ENCODE assay signal across 15 cellular contexts in the genomic region with DNA sequence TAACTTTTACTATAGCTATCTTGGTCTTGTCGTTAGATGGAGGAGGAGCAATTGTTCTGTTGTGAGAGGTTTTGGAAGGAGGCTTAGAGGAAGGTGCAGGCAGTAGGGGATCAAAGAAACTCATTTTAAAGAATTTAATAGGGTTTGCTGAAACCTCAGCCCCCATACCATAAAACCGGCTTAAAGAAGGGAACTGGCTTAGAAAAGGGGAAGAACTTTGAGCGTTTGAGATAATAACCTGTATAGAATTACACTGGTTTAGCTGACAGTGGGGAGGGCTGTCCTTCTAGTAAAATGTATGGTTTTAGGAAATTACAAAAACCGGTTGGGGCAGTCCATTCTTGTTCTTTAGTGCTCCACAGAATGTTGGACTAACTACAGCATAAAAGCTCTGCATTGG.
A peak's percentile ranks its signal among the peaks of the same experiment; 100 is the strongest.
DNase-seq lines count a peak whose midpoint lies in the region; ATAC-seq and TF ChIP-seq lines count a peak whose summit lies in the region.
"Had no signal": no experiment of that assay in that cellular context is flagged by ENCODE, and none has a peak within 500 bp of the region (broad histone marks: within the 10 kb centered on the region; RNA-seq: fewer than 3 reads in every experiment).

No MANE protein-coding gene starts in this region.

- peak overlapping the region; percentile 63 for H3K4me3 Mint-ChIP-seq in T-helper 1 cell treated with Interleukin-12 subunit alpha and Interleukin-12 subunit beta and Interleukin-4 antibody, amounts not matched to agents 30 μg/mL and 1 μg/mL, for 36 hours
- peak overlapping the region; percentile 68 for H3K4me3 Mint-ChIP-seq in activated CD8-positive, alpha-beta T cell treated with anti-CD3 and anti-CD28 coated beads, Interleukin-2, amount 10 ng/mL, durations not matched to agents 7 days and 5 days
- peak overlapping the region; percentile 4 for H3K4me3 Mint-ChIP-seq in natural killer cell

- DNase-seq in T-helper 1 cell (no peak), Kasumi-1 (lab: John Stamatoyannopoulos, UW) (peak; percentile 33 to 49), natural killer cell (no peak), DMS53 treated with DMSO at 0.1 percent for 48 hours (lab: John Stamatoyannopoulos, UW; ENCODE audit: unreplicated experiment) (no peak)
- no peak for DNase-seq in activated CD8-positive, alpha-beta T cell treated with anti-CD3 and anti-CD28 coated beads, Interleukin-2, amount 10 ng/mL, durations not matched to agents 7 days and 5 days
- no peak for DNase-seq in NK-92 treated with Interleukin-12 subunit alpha and Interleukin-12 subunit beta, amount 100 ng/mL, for 24 hours (lab: John Stamatoyannopoulos, UW)
- no peak for DNase-seq in stimulated activated CD4-positive, alpha-beta T cell treated with anti-CD3 and anti-CD28 coated beads, Interleukin-1b, Interleukin-23, amount 100 ng/mL, for 48 hours
- DNase-seq: adrenal gland, DMS153, gastrocnemius medialis, GM23248, islet precursor cell, NCI-H510A had no signal

- no peak for TF ChIP-seq CTCF in natural killer cell (IDR thresholded peaks at IDR 0.05)

- peak overlapping the region; percentile 87 for H3K27ac Mint-ChIP-seq in T-helper 1 cell treated with Interleukin-12 subunit alpha and Interleukin-12 subunit beta and Interleukin-4 antibody, amounts not matched to agents 30 μg/mL and 1 μg/mL, for 36 hours
- peak overlapping the region; percentile 84 for H3K27ac Mint-ChIP-seq in activated CD8-positive, alpha-beta T cell treated with anti-CD3 and anti-CD28 coated beads, Interleukin-2, amount 10 ng/mL, durations not matched to agents 7 days and 5 days
- peak overlapping the region; percentile 45 to 70 for H3K27ac Mint-ChIP-seq in natural killer cell

- no peaks in the 10 kb centered on the region for H3K9me3 Mint-ChIP-seq in T-helper 1 cell treated with Interleukin-12 subunit alpha and Interleukin-12 subunit beta and Interleukin-4 antibody, amounts not matched to agents 30 μg/mL and 1 μg/mL, for 36 hours
- H3K9me3 Mint-ChIP-seq in activated CD8-positive, alpha-beta T cell treated with anti-CD3 and anti-CD28 coated beads, Interleukin-2, amount 10 ng/mL, durations not matched to agents 7 days and 5 days (ENCODE audit: insufficient read depth) = no peaks in the 10 kb centered on the region
- H3K9me3 Mint-ChIP-seq in natural killer cell = no peaks in the 10 kb centered on the region

- POLR2A ChIA-PET in activated CD8-positive, alpha-beta T cell treated with anti-CD3 and anti-CD28 coated beads, Interleukin-2, amount 10 ng/mL, durations not matched to agents 7 days and 5 days (lab: Charles Lee) = no interaction called here

- CTCF ChIA-PET in activated CD8-positive, alpha-beta T cell treated with anti-CD3 and anti-CD28 coated beads, Interleukin-2, amount 10 ng/mL, durations not matched to agents 7 days and 5 days (lab: Charles Lee) = no interaction called here

- H3K4me1 Mint-ChIP-seq in T-helper 1 cell treated with Interleukin-12 subunit alpha and Interleukin-12 subunit beta and Interleukin-4 antibody, amounts not matched to agents 30 μg/mL and 1 μg/mL, for 36 hours (ENCODE audit: low read depth) = peaks cover 30% of the 10 kb centered on the region
- H3K4me1 Mint-ChIP-seq in activated CD8-positive, alpha-beta T cell treated with anti-CD3 and anti-CD28 coated beads, Interleukin-2, amount 10 ng/mL, durations not matched to agents 7 days and 5 days (ENCODE audit: low read depth) = peaks cover 54% of the 10 kb centered on the region
- peaks cover 63 to 80% of the 10 kb centered on the region in 2 donors for H3K4me1 Mint-ChIP-seq in natural killer cell

- no peak for ATAC-seq in activated CD8-positive, alpha-beta T cell treated with anti-CD3 and anti-CD28 coated beads, Interleukin-2, amount 10 ng/mL, durations not matched to agents 7 days and 5 days
- ATAC-seq in natural killer cell = no peak
- ATAC-seq: gastrocnemius medialis, Right ventricle myocardium inferior had no signal

- H3K27me3 Mint-ChIP-seq in T-helper 1 cell treated with Interleukin-12 subunit alpha and Interleukin-12 subunit beta and Interleukin-4 antibody, amounts not matched to agents 30 μg/mL and 1 μg/mL, for 36 hours (ENCODE audit: low read depth) = no peaks in the 10 kb centered on the region
- H3K27me3 Mint-ChIP-seq in activated CD8-positive, alpha-beta T cell treated with anti-CD3 and anti-CD28 coated beads, Interleukin-2, amount 10 ng/mL, durations not matched to agents 7 days and 5 days (ENCODE audit: low read depth) = no peaks in the 10 kb centered on the region
- H3K27me3 Mint-ChIP-seq in natural killer cell (ENCODE audit: low read depth in 2 of 2) = no peaks in the 10 kb centered on the region

- intact Hi-C loops in natural killer cell (cut with micrococcal nuclease) = no loop called here

- H3K36me3 Mint-ChIP-seq in T-helper 1 cell treated with Interleukin-12 subunit alpha and Interleukin-12 subunit beta and Interleukin-4 antibody, amounts not matched to agents 30 μg/mL and 1 μg/mL, for 36 hours (ENCODE audit: low read depth) = peaks cover 4% of the 10 kb centered on the region
- H3K36me3 Mint-ChIP-seq in activated CD8-positive, alpha-beta T cell treated with anti-CD3 and anti-CD28 coated beads, Interleukin-2, amount 10 ng/mL, durations not matched to agents 7 days and 5 days (ENCODE audit: low read depth) = peaks cover 29% of the 10 kb centered on the region
- no peaks in the 10 kb centered on the region for H3K36me3 Mint-ChIP-seq in natural killer cell

Comparison
In these comparisons a context has a peak if more than half of its experiments do, and no peak if none do; other contexts are left out.
1. H3K4me3 Mint-ChIP-seq: peak in every context shown above with its lines; median percentile 68 in activated CD8-positive, alpha-beta T cell treated with anti-CD3 and anti-CD28 coated beads, Interleukin-2, amount 10 ng/mL, durations not matched to agents 7 days and 5 days; 63 in T-helper 1 cell treated with Interleukin-12 subunit alpha and Interleukin-12 subunit beta and Interleukin-4 antibody, amounts not matched to agents 30 μg/mL and 1 μg/mL, for 36 hours; 4 in natural killer cell.
2. DNase-seq: peak in Kasumi-1 (2 of 2); none in T-helper 1 cell (0 of 5), activated CD8-positive, alpha-beta T cell treated with anti-CD3 and anti-CD28 coated beads, Interleukin-2, amount 10 ng/mL, durations not matched to agents 7 days and 5 days (single experiment), natural killer cell (single experiment), NK-92 treated with Interleukin-12 subunit alpha and Interleukin-12 subunit beta, amount 100 ng/mL, for 24 hours (single experiment), stimulated activated CD4-positive, alpha-beta T cell treated with anti-CD3 and anti-CD28 coated beads, Interleukin-1b, Interleukin-23, amount 100 ng/mL, for 48 hours (single experiment) and DMS53 treated with DMSO at 0.1 percent for 48 hours (single experiment).
3. Peak in every context shown above with its lines, with median percentiles within 50 percentile points of each other: H3K27ac Mint-ChIP-seq.